ENCODE assay signal across 2 cellular contexts in the genomic region with DNA sequence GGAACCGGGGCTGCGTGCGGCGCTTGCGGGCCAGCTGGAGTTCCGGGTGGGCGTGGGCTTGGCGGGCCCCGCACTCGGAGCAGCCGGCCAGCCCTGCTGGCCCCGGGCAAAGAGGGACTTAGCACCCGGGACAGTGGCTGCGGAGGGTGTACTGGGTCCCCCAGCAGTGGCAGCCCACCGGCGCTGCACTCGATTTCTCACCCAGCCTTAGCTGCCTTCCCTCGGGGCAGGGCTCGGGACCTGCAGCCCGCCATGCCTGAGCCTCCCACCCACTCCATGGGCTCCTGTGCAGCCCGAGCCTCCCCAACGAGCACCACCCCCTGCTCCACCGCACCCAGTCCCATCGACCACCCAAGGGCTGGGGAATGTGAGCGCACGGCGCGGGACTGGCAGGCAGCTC. TPM values are rescaled to one million over a fixed set of nuclear protein-coding genes. Genes with fewer than 3 reads are reported as not detected.
"Had no signal": no experiment of that assay in that cellular context is flagged by ENCODE, and none has a peak within 500 bp of the region (broad histone marks: within the 10 kb centered on the region; RNA-seq: fewer than 3 reads in every experiment).

No MANE protein-coding gene starts in this region.

RNA-seq across cellular contexts. Expression of a gene that starts 11.7 kb away (rescaled TPM):
- total RNA-seq: Right ventricle myocardium inferior, Right ventricle myocardium superior had no signal
